Comparison of ENCODE assay signal across 8 cellular contexts in the genomic region with DNA sequence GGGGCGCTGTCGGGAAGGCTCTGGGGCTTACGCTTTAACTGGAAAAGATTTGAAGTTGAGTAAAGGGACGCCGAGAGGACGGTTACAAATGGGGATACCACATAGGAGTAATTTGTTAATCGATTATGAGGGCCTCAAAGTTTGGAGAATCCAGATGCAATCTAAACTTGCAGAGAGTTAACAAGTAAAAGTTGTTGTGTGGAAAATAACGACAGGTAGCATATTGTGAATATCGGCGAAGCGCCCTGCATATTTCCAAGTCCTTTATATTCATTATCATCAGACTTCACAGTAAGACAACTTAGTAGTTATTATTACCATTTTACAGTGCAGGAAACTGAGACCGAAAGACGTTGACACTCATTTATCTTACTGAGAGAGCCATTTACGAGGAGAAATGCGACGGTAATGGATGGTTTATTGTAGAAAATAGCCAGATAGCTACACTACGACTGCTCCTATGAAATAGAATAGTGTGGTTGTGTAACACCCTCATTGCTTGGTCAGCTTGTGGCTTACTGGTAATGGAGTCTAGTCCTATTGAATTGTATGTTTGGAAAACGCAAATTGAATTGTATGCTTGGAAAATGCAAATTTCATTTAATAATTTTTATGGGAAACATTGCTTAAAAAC. TPM values are rescaled to one million over a fixed set of nuclear protein-coding genes. Genes with fewer than 3 reads are reported as not detected.
DNase-seq lines count a peak whose midpoint lies in the region; ATAC-seq and TF ChIP-seq lines count a peak whose summit lies in the region.

No MANE protein-coding gene starts in this region.

- no peak for DNase-seq in CD8-positive, alpha-beta memory T cell
- DNase-seq in Jurkat, Clone E6-1 (ENCODE audit: low read depth, low spot score), result no peak
- peak; percentile 42 for DNase-seq in astrocyte of the hippocampus (ENCODE audit: low read depth, low spot score)
- no peak for DNase-seq in left lobe of liver (ENCODE audit: low spot score)
- DNase-seq in tibial artery, result no peak
- no peak for DNase-seq in stimulated activated CD8-positive, alpha-beta memory T cell treated with anti-CD3 and anti-CD28 coated beads, Interleukin-4, amount 100 ng/mL, for 48 hours
- no peak for DNase-seq in posterior vena cava (ENCODE audit: low spot score)

- ATAC-seq in left lobe of liver, result peak; percentile 43
- ATAC-seq in HG02981 (IDR thresholded peaks at IDR 0.05; ENCODE audit: unreplicated experiment), result no peak

- peaks cover 40% of the 10 kb centered on the region for H3K4me1 ChIP-seq in CD8-positive, alpha-beta memory T cell (ENCODE audit: insufficient read depth, low read length)
- peaks cover 0 to 64% (median 37%) of the 10 kb centered on the region in 4 donors for H3K4me1 ChIP-seq in tibial artery

- peak overlapping the region; percentile 87 to 99 (median 93) for H3K4me3 Mint-ChIP-seq in CD8-positive, alpha-beta memory T cell

- H3K9me3 ChIP-seq in CD8-positive, alpha-beta memory T cell (ENCODE audit: low read length), result no peaks in the 10 kb centered on the region
- no peaks in the 10 kb centered on the region for H3K9me3 ChIP-seq in tibial artery

- intact Hi-C loops in tibial artery (cut with DNase I; ENCODE audit: low total_unique reads), result no loop called here
- intact Hi-C loops in posterior vena cava (cut with DNase I), result loop anchor here in 1 of 2 donors (5.0 kb wide), 1 partner anchor 105 kb away; a partner anchor contains a TSS

- peaks cover 27 to 32% of the 10 kb centered on the region in 2 donors for H3K27me3 Mint-ChIP-seq in CD8-positive, alpha-beta memory T cell

- peaks cover 15% of the 10 kb centered on the region for H3K27me3 ChIP-seq in CD8-positive, alpha-beta memory T cell (ENCODE audit: insufficient read depth, low read length, poor library complexity, severe bottlenecking)
- peaks cover 0 to 12% of the 10 kb centered on the region in 2 donors for H3K27me3 ChIP-seq in tibial artery

- H3K9me3 Mint-ChIP-seq in CD8-positive, alpha-beta memory T cell, result peaks cover 0 to 2% (median 0%) of the 10 kb centered on the region in 5 donors

- TF ChIP-seq CTCF in tibial artery (IDR thresholded peaks at IDR 0.05), result no peak

- no peaks in the 10 kb centered on the region for H3K36me3 ChIP-seq in CD8-positive, alpha-beta memory T cell (ENCODE audit: insufficient read depth, low read length)
- H3K36me3 ChIP-seq in tibial artery, result no peaks in the 10 kb centered on the region

- peaks cover 66 to 77% (median 76%) of the 10 kb centered on the region in 3 donors for H3K4me1 Mint-ChIP-seq in CD8-positive, alpha-beta memory T cell

- CTCF ChIA-PET in CD8-positive, alpha-beta memory T cell (lab: Charles Lee), result no interaction called here

- peaks cover 0 to 10% (median 0%) of the 10 kb centered on the region in 3 donors for H3K36me3 Mint-ChIP-seq in CD8-positive, alpha-beta memory T cell

- POLR2A ChIA-PET in CD8-positive, alpha-beta memory T cell (lab: Charles Lee), result interaction anchor here (1.7 kb wide), 1 partner anchor 106 kb away, joined by 8 read pairs; a partner anchor contains a TSS

- peak overlapping the region; percentile 81 to 96 (median 90) for H3K27ac Mint-ChIP-seq in CD8-positive, alpha-beta memory T cell

- peak overlapping the region; percentile 91 for H3K27ac ChIP-seq in CD8-positive, alpha-beta memory T cell (ENCODE audit: low read depth, low read length)
- H3K27ac ChIP-seq in tibial artery, result peak overlapping the region; percentile 96

- peak overlapping the region; percentile 72 for H3K4me3 ChIP-seq in CD8-positive, alpha-beta memory T cell (ENCODE audit: low read length)
- peak overlapping the region; percentile 69 for H3K4me3 ChIP-seq in Jurkat, Clone E6-1 (ENCODE audit: low read length)
- peak overlapping the region; percentile 83 to 96 for H3K4me3 ChIP-seq in tibial artery

RNA-seq across cellular contexts. Expression of a gene that starts 0.7 kb away (rescaled TPM):
- total RNA-seq in CD8-positive, alpha-beta memory T cell, result 10 to 100 TPM; 30.0 to 33.6 TPM
- polyA plus RNA-seq in CD8-positive, alpha-beta memory T cell, result 51.6 TPM
- 37.8 TPM for polyA plus RNA-seq in Jurkat, Clone E6-1 (2012; ENCODE audit: insufficient read depth, insufficient read length)
- total RNA-seq in left lobe of liver (11.3 TPM), posterior vena cava (10 to 100 TPM; 21.6 to 23.9 TPM)

RNA-seq across cellular contexts. Expression of a gene that starts 12.3 kb away (rescaled TPM):
- not detected for total RNA-seq in CD8-positive, alpha-beta memory T cell
- polyA plus RNA-seq in CD8-positive, alpha-beta memory T cell, result not detected
- polyA plus RNA-seq in Jurkat, Clone E6-1 (2012; ENCODE audit: insufficient read depth, insufficient read length), result not detected
- total RNA-seq in left lobe of liver, result not detected
- not detected for total RNA-seq in posterior vena cava
